In the genomic region with DNA sequence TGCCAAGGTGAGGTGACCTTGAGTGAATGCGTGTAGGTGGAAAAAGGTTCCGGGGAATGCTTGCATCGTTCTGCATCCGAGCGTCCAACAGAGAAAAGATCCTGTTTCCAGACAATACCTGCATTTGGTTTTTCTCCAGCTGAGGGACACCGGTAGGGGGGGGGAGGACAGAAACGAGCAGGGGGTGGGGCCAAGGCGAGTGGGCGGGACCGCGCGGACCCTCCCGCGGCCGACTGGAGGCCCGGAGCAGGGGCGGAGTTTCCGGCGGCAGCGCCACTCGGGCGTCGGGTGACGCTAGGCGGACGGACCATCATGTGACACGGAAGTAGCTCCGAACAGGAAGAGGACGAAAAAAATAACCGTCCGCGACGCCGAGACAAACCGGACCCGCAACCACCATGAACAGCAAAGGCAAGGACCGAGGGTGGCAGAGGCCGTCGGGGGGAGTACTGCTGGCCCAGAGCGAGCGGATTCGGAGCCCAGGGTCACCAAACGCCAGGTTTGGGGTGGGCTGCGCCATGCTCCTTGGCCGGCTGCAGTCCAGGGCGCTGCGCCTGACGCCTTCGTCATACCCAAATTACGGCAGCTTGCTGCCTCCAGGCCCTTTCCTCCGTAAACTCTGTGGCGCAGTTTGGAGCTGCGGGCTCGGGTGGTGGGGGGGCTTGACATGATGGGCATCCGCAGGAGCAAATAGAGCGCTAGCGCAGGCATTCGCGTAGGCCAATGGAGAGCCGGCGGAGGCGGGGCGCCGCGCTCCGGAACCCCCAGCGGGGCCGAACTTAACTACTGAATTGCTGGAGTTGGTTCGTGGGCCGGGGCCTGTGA, we compare ENCODE assay signal across 8 cellular contexts. TPM values are rescaled to one million over a fixed set of nuclear protein-coding genes. Genes with fewer than 3 reads are reported as not detected.
DNase-seq lines count a peak whose midpoint lies in the region; ATAC-seq, FAIRE-seq and TF ChIP-seq lines count a peak whose summit lies in the region.

A gene with protein sequence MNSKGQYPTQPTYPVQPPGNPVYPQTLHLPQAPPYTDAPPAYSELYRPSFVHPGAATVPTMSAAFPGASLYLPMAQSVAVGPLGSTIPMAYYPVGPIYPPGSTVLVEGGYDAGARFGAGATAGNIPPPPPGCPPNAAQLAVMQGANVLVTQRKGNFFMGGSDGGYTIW (plus strand): TSS at position 317 of the 825 bp plus-strand sequence. CDS start 82 bp downstream, at position 399.

- peak within 1 kb of the TSS; percentile 100 for H3K27ac ChIP-seq in pancreas
- H3K27ac ChIP-seq in tibial artery, result peak within 1 kb of the TSS; percentile 95 to 99

- peak within 1 kb of the TSS; percentile 90 for H3K4me3 ChIP-seq in GM12865 (ENCODE audit: low read depth, low read length)
- H3K4me3 ChIP-seq in pancreas, result peak within 1 kb of the TSS; percentile 79 to 100 (median 98)
- peak within 1 kb of the TSS; percentile 76 to 78 for H3K4me3 ChIP-seq in tibial artery

- no peaks in the 10 kb centered on the region for H3K9me3 Mint-ChIP-seq in activated naive CD8-positive, alpha-beta T cell treated with anti-CD3 and anti-CD28 coated beads for 36 hours

- intact Hi-C loops in head of caudate nucleus (cut with DNase I), result loop anchor here (10.0 kb wide), 1 partner anchor 154 kb away; the partner anchor contains the start of gene CSRNP2
- intact Hi-C loops in pancreas (cut with DNase I), result no loop called here
- intact Hi-C loops in tibial artery (cut with DNase I; ENCODE audit: low total_unique reads), result no loop called here

- DNase-seq in GM12865 (ENCODE audit: low read depth), result peak; percentile 98
- peak; percentile 82 for DNase-seq in NCI-H1105 (lab: John Stamatoyannopoulos, UW)
- peak; percentile 68 for DNase-seq in SKM-1 treated with dmso at 0.1 percent for 144 hours (lab: John Stamatoyannopoulos, UW; ENCODE audit: unreplicated experiment)
- DNase-seq in activated naive CD8-positive, alpha-beta T cell treated with anti-CD3 and anti-CD28 coated beads for 36 hours, result peak; percentile 95
- DNase-seq in head of caudate nucleus, result peak; percentile 91 to 98 (median 97)
- peak; percentile 96 to 98 (median 98) for DNase-seq in pancreas
- peak; percentile 94 to 98 for DNase-seq in tibial artery

- H3K36me3 Mint-ChIP-seq in activated naive CD8-positive, alpha-beta T cell treated with anti-CD3 and anti-CD28 coated beads for 36 hours, result peaks cover 30% of the 10 kb centered on the region

- ATAC-seq in HG02642 (IDR thresholded peaks at IDR 0.05; ENCODE audit: poor library complexity, unreplicated experiment) (peak; percentile 93), pancreas (peak; percentile 96 to 99 (median 96))

- peak within 1 kb of the TSS; percentile 97 for H3K27ac Mint-ChIP-seq in activated naive CD8-positive, alpha-beta T cell treated with anti-CD3 and anti-CD28 coated beads for 36 hours

- peaks cover 0 to 27% (median 8%) of the 10 kb centered on the region in 3 donors for H3K36me3 ChIP-seq in pancreas
- peaks cover 31 to 37% (median 36%) of the 10 kb centered on the region in 3 donors for H3K36me3 ChIP-seq in tibial artery

- H3K9me3 ChIP-seq in pancreas (no peaks in the 10 kb centered on the region), tibial artery (no peaks in the 10 kb centered on the region)

- 0 to 1% methylated on average over 67 to 70 of the region's 70 CpGs for WGBS in pancreas, 2 donors

- peaks cover 0 to 16% (median 9%) of the 10 kb centered on the region in 3 donors for H3K4me1 ChIP-seq in pancreas
- peaks cover 0 to 34% (median 22%) of the 10 kb centered on the region in 4 donors for H3K4me1 ChIP-seq in tibial artery

- no peak for TF ChIP-seq CTCF in GM12865 (IDR thresholded peaks at IDR 0.05; ENCODE audit: insufficient read depth, low read depth, low read length, missing control alignments)
- TF ChIP-seq CTCF in pancreas (IDR thresholded peaks at IDR 0.05), result peak in 1 of 4 donors; percentile 16
- peak; percentile 19 to 27 for TF ChIP-seq CTCF in tibial artery (IDR thresholded peaks at IDR 0.05)

- H3K4me3 Mint-ChIP-seq in activated naive CD8-positive, alpha-beta T cell treated with anti-CD3 and anti-CD28 coated beads for 36 hours, result peak within 1 kb of the TSS; percentile 93

- H3K27me3 Mint-ChIP-seq in activated naive CD8-positive, alpha-beta T cell treated with anti-CD3 and anti-CD28 coated beads for 36 hours, result no peaks in the 10 kb centered on the region

- FAIRE-seq in pancreas (lab: Jason Lieb, UNC), result no peak

- H3K27me3 ChIP-seq in pancreas (no peaks in the 10 kb centered on the region), tibial artery (no peaks in the 10 kb centered on the region)

- peaks cover 29% of the 10 kb centered on the region for H3K4me1 Mint-ChIP-seq in activated naive CD8-positive, alpha-beta T cell treated with anti-CD3 and anti-CD28 coated beads for 36 hours

RNA-seq across cellular contexts. Expression of the gene that starts here (rescaled TPM):
- 10 to 100 TPM; 94.2 to 95.4 TPM for total RNA-seq in activated naive CD8-positive, alpha-beta T cell treated with anti-CD3 and anti-CD28 coated beads for 36 hours
- 100 to 1,000 TPM in 1 of 6 donors, 10 to 100 TPM in 5; 43.1 to 104 (median 62.7) TPM for total RNA-seq in pancreas
- 100 to 1,000 TPM in 1 of 2 donors, 10 to 100 TPM in 1; 55.7 to 123 TPM for polyA plus RNA-seq in pancreas

Comparison
In these comparisons a context has a peak if more than half of its experiments do, and no peak if none do; other contexts are left out.
1. Peak in every context shown above with its lines: DNase-seq, ATAC-seq, H3K4me3 ChIP-seq and H3K27ac ChIP-seq.